In genomic region chr15:47184405-47185221, GRCh38 we compare ENCODE assay signal across 8 cellular contexts.
DNase-seq lines count a peak whose midpoint lies in the region; TF ChIP-seq lines count a peak whose summit lies in the region.

No MANE protein-coding gene starts in this region.

- H3K4me3 ChIP-seq in neural cell (ENCODE audit: low read length) (peak overlapping the region; percentile 81), HAP-1 (no peak overlapping the region)

- peak overlapping the region; percentile 37 for H2AFZ ChIP-seq in neural cell (ENCODE audit: low read depth, low read length)

- H3K27ac ChIP-seq in neural cell (ENCODE audit: low read length): peak overlapping the region; percentile 93

- no peaks in the 10 kb centered on the region for H3K4me1 ChIP-seq in HAP-1

- H3K4me2 ChIP-seq in neural cell (ENCODE audit: low read length): peak overlapping the region; percentile 75

- no peak for TF ChIP-seq EP300 in neural cell (conservative IDR thresholded peaks at IDR 0.05; ENCODE audit: poor library complexity, severe bottlenecking)

- DNase-seq in NCI-H1694 treated with DMSO at 0.1 percent for 48 hours (lab: John Stamatoyannopoulos, UW) (peak; percentile 35), NCI-H1694 (lab: John Stamatoyannopoulos, UW) (no peak), NCI-H774 (lab: John Stamatoyannopoulos, UW) (peak; percentile 63), fibroblast of gingiva (ENCODE audit: low read depth) (peak; percentile 15), SW480 (ENCODE audit: low spot score) (no peak), HAP-1 (ENCODE audit: low spot score in 2 of 2) (no peak)
- DNase-seq in effector CD4-positive, alpha-beta T cell: no peak

- peaks cover 86% of the 10 kb centered on the region for H3K79me2 ChIP-seq in neural cell (replicated peaks; ENCODE audit: insufficient read depth, low read length)

- peak; percentile 18 for TF ChIP-seq RAD21 in neural cell (conservative IDR thresholded peaks at IDR 0.05)

- H3K27me3 ChIP-seq in neural cell (ENCODE audit: insufficient read depth, low read depth, low read length) (no peaks in the 10 kb centered on the region), HAP-1 (ENCODE audit: low read depth) (no peaks in the 10 kb centered on the region)

- peak overlapping the region; percentile 94 for H3K9ac ChIP-seq in neural cell (ENCODE audit: low read length)

- TF ChIP-seq CTCF in neural cell (IDR thresholded peaks at IDR 0.05; ENCODE audit: poor library complexity, severe bottlenecking): no peak

- peaks cover 4% of the 10 kb centered on the region for H3F3A ChIP-seq in neural cell (ENCODE audit: insufficient read depth, low read length, poor library complexity, severe bottlenecking)

- H4K20me1 ChIP-seq in neural cell (ENCODE audit: insufficient read depth): no peaks in the 10 kb centered on the region

- H3K9me3 ChIP-seq in neural cell (ENCODE audit: low read length) (no peaks in the 10 kb centered on the region), HAP-1 (no peaks in the 10 kb centered on the region)

- no peaks in the 10 kb centered on the region for H3K9me2 ChIP-seq in neural cell (ENCODE audit: insufficient read depth, low read length)

- H3K36me3 ChIP-seq in neural cell (ENCODE audit: insufficient read depth, low read length) (no peaks in the 10 kb centered on the region), HAP-1 (replicated peaks) (no peaks in the 10 kb centered on the region)

- in situ Hi-C loops in HAP-1 (cut with MboI; ENCODE audit: low sequenced_read_pairs): no loop called here

TF ChIP-seq in neural cell, 6 proteins besides CTCF, POLR2A, EP300 and RAD21:
- TF ChIP-seq MXI1 (conservative IDR thresholded peaks at IDR 0.05; ENCODE audit: poor library complexity, severe bottlenecking) (peak; percentile 22), TAF1 (IDR thresholded peaks at IDR 0.05; ENCODE audit: low read depth) (peak; percentile 42), REST (IDR thresholded peaks at IDR 0.05; ENCODE audit: borderline replicate concordance) (no peak), SMC3 (conservative IDR thresholded peaks at IDR 0.05; ENCODE audit: poor library complexity) (no peak), POLR2AphosphoS5 (IDR thresholded peaks at IDR 0.05) (peak; percentile 57)

Comparison
In these comparisons a context has a peak if more than half of its experiments do, and no peak if none do; other contexts are left out.
1. DNase-seq: peak in NCI-H1694 treated with DMSO at 0.1 percent for 48 hours (single experiment), NCI-H774 (single experiment) and fibroblast of gingiva (single experiment); none in NCI-H1694 (single experiment), effector CD4-positive, alpha-beta T cell (single experiment), SW480 (single experiment) and HAP-1 (0 of 2).